In the genomic region with DNA sequence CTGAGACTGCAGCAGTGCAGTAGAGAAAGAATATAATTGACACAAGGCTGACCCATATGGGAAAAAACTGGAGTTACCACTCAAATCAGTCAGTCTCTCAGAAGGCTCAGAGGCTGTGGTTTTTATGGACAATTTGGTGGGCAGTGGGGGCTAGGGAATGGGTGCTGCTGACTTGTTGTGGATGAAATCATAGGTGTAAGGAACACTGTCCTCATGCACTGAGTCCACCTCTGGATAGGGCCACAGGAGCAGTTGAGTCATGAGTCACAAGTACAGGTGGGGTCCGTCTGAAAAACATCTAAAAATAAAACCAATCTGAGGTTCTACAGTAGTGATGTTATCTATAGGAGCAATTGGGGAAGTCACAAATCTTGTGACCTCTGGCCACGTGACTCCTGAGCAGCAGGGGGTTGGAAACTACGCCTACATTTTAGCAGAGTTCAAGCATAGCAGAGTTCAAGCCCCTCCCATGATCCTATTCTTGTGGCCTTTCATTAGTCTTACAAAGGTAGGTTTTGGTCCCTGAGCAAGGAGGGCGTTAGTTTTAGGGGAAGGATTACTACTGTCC, we compare ENCODE assay signal across 1 cellular context.
TF ChIP-seq lines count a peak whose summit lies in the region.

No MANE protein-coding gene starts in this region.

TF ChIP-seq in K562, 482 proteins besides CTCF, POLR2A, EP300 and RAD21 (continued from another document):
- no peak for TF ChIP-seq ZNF830 (CRISPR knock-in tag; IDR thresholded peaks at IDR 0.05)
- TF ChIP-seq, protein P1, sequence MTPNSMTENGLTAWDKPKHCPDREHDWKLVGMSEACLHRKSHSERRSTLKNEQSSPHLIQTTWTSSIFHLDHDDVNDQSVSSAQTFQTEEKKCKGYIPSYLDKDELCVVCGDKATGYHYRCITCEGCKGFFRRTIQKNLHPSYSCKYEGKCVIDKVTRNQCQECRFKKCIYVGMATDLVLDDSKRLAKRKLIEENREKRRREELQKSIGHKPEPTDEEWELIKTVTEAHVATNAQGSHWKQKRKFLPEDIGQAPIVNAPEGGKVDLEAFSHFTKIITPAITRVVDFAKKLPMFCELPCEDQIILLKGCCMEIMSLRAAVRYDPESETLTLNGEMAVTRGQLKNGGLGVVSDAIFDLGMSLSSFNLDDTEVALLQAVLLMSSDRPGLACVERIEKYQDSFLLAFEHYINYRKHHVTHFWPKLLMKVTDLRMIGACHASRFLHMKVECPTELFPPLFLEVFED (CRISPR knock-in tag; conservative IDR thresholded peaks at IDR 0.05), result no peak
- peak; percentile 83; the same call in 1 of the 2 replicates for TF ChIP-seq MEF2D (tag; conservative IDR thresholded peaks at IDR 0.05; ENCODE audit: low read depth)
- TF ChIP-seq, protein P2, sequence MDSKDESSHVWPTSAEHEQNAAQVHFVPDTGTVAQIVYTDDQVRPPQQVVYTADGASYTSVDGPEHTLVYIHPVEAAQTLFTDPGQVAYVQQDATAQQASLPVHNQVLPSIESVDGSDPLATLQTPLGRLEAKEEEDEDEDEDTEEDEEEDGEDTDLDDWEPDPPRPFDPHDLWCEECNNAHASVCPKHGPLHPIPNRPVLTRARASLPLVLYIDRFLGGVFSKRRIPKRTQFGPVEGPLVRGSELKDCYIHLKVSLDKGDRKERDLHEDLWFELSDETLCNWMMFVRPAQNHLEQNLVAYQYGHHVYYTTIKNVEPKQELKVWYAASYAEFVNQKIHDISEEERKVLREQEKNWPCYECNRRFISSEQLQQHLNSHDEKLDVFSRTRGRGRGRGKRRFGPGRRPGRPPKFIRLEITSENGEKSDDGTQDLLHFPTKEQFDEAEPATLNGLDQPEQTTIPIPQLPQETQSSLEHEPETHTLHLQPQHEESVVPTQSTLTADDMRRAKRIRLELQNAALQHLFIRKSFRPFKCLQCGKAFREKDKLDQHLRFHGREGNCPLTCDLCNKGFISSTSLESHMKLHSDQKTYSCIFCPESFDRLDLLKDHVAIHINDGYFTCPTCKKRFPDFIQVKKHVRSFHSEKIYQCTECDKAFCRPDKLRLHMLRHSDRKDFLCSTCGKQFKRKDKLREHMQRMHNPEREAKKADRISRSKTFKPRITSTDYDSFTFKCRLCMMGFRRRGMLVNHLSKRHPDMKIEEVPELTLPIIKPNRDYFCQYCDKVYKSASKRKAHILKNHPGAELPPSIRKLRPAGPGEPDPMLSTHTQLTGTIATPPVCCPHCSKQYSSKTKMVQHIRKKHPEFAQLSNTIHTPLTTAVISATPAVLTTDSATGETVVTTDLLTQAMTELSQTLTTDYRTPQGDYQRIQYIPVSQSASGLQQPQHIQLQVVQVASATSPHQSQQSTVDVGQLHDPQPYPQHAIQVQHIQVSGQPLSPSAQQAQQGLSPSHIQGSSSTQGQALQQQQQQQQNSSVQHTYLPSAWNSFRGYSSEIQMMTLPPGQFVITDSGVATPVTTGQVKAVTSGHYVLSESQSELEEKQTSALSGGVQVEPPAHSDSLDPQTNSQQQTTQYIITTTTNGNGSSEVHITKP (IDR thresholded peaks at IDR 0.05; ENCODE audit: partially characterized antibody), result no peak
- peak in 1 of 2 experiments; percentile 54; a peak in 1 of 4 replicates for TF ChIP-seq RCOR1 (IDR thresholded peaks at IDR 0.05; ENCODE audit: borderline replicate concordance in 1 of 2, low read depth in 2 of 2, low read length in 2 of 2)
- TF ChIP-seq, protein P3, sequence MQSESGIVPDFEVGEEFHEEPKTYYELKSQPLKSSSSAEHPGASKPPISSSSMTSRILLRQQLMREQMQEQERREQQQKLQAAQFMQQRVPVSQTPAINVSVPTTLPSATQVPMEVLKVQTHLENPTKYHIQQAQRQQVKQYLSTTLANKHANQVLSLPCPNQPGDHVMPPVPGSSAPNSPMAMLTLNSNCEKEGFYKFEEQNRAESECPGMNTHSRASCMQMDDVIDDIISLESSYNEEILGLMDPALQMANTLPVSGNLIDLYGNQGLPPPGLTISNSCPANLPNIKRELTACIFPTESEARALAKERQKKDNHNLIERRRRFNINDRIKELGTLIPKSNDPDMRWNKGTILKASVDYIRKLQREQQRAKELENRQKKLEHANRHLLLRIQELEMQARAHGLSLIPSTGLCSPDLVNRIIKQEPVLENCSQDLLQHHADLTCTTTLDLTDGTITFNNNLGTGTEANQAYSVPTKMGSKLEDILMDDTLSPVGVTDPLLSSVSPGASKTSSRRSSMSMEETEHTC (IDR thresholded peaks at IDR 0.05), result peak; percentile 73
- no peak for TF ChIP-seq CHD1 (IDR thresholded peaks at IDR 0.05; ENCODE audit: low read length)
- no peak for TF ChIP-seq ARID2 (IDR thresholded peaks at IDR 0.05)
- no peak for TF ChIP-seq FOXA1 (IDR thresholded peaks at IDR 0.05; ENCODE audit: borderline replicate concordance)
- no peak for TF ChIP-seq HNRNPK (IDR thresholded peaks at IDR 0.05; ENCODE audit: low read depth, low read length, poor library complexity, severe bottlenecking)
- no peak for TF ChIP-seq NBN (IDR thresholded peaks at IDR 0.05; ENCODE audit: low read depth)
- TF ChIP-seq, protein P4, sequence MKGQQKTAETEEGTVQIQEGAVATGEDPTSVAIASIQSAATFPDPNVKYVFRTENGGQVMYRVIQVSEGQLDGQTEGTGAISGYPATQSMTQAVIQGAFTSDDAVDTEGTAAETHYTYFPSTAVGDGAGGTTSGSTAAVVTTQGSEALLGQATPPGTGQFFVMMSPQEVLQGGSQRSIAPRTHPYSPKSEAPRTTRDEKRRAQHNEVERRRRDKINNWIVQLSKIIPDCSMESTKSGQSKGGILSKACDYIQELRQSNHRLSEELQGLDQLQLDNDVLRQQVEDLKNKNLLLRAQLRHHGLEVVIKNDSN (CRISPR knock-in tag; IDR thresholded peaks at IDR 0.05), result peak; percentile 81
- TF ChIP-seq, protein P5, sequence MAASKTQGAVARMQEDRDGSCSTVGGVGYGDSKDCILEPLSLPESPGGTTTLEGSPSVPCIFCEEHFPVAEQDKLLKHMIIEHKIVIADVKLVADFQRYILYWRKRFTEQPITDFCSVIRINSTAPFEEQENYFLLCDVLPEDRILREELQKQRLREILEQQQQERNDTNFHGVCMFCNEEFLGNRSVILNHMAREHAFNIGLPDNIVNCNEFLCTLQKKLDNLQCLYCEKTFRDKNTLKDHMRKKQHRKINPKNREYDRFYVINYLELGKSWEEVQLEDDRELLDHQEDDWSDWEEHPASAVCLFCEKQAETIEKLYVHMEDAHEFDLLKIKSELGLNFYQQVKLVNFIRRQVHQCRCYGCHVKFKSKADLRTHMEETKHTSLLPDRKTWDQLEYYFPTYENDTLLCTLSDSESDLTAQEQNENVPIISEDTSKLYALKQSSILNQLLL (CRISPR knock-in tag; IDR thresholded peaks at IDR 0.05; ENCODE audit: borderline replicate concordance), result no peak
- no peak for TF ChIP-seq ZBTB7A (IDR thresholded peaks at IDR 0.05; ENCODE audit: borderline replicate concordance, control insufficient read depth, low read depth, low read length)
- no peak for TF ChIP-seq PURB (CRISPR knock-in tag; IDR thresholded peaks at IDR 0.05; ENCODE audit: low read depth)
- TF ChIP-seq, protein P6, sequence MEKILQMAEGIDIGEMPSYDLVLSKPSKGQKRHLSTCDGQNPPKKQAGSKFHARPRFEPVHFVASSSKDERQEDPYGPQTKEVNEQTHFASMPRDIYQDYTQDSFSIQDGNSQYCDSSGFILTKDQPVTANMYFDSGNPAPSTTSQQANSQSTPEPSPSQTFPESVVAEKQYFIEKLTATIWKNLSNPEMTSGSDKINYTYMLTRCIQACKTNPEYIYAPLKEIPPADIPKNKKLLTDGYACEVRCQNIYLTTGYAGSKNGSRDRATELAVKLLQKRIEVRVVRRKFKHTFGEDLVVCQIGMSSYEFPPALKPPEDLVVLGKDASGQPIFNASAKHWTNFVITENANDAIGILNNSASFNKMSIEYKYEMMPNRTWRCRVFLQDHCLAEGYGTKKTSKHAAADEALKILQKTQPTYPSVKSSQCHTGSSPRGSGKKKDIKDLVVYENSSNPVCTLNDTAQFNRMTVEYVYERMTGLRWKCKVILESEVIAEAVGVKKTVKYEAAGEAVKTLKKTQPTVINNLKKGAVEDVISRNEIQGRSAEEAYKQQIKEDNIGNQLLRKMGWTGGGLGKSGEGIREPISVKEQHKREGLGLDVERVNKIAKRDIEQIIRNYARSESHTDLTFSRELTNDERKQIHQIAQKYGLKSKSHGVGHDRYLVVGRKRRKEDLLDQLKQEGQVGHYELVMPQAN (IDR thresholded peaks at IDR 0.05; ENCODE audit: borderline replicate concordance), result no peak
- TF ChIP-seq, protein P7, sequence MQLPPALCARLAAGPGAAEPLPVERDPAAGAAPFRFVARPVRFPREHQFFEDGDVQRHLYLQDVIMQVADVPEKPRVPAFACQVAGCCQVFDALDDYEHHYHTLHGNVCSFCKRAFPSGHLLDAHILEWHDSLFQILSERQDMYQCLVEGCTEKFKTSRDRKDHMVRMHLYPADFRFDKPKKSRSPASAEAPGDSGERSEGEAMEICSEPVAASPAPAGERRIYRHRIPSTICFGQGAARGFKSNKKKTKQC (CRISPR knock-in tag; IDR thresholded peaks at IDR 0.05), result no peak
- no peak for TF ChIP-seq TCFL5 (CRISPR knock-in tag; conservative IDR thresholded peaks at IDR 0.05)
- TF ChIP-seq TOE1 (IDR thresholded peaks at IDR 0.05; ENCODE audit: borderline replicate concordance), result peak; percentile 50; the same call in 1 of the 2 replicates
- no peak for TF ChIP-seq TOE1 (CRISPR knock-in tag; IDR thresholded peaks at IDR 0.05; ENCODE audit: borderline replicate concordance, low read depth)
- no peak for TF ChIP-seq SRF (CRISPR knock-in tag; IDR thresholded peaks at IDR 0.05)
- no peak for TF ChIP-seq STAT5A (IDR thresholded peaks at IDR 0.05; ENCODE audit: borderline replicate concordance, low read length)
- TF ChIP-seq ZNF121 (CRISPR knock-in tag; conservative IDR thresholded peaks at IDR 0.05), result no peak
- TF ChIP-seq SP1 (CRISPR knock-in tag; IDR thresholded peaks at IDR 0.05), result no peak
- TF ChIP-seq SMARCA5 (IDR thresholded peaks at IDR 0.05), result no peak
- TF ChIP-seq, protein P8, sequence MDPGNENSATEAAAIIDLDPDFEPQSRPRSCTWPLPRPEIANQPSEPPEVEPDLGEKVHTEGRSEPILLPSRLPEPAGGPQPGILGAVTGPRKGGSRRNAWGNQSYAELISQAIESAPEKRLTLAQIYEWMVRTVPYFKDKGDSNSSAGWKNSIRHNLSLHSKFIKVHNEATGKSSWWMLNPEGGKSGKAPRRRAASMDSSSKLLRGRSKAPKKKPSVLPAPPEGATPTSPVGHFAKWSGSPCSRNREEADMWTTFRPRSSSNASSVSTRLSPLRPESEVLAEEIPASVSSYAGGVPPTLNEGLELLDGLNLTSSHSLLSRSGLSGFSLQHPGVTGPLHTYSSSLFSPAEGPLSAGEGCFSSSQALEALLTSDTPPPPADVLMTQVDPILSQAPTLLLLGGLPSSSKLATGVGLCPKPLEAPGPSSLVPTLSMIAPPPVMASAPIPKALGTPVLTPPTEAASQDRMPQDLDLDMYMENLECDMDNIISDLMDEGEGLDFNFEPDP (CRISPR knock-in tag; IDR thresholded peaks at IDR 0.05), result no peak
- no peak for TF ChIP-seq YBX1 (IDR thresholded peaks at IDR 0.05)
- TF ChIP-seq RAD51 (IDR thresholded peaks at IDR 0.05; ENCODE audit: borderline replicate concordance, low read depth), result peak; percentile 81
- TF ChIP-seq, protein P9, sequence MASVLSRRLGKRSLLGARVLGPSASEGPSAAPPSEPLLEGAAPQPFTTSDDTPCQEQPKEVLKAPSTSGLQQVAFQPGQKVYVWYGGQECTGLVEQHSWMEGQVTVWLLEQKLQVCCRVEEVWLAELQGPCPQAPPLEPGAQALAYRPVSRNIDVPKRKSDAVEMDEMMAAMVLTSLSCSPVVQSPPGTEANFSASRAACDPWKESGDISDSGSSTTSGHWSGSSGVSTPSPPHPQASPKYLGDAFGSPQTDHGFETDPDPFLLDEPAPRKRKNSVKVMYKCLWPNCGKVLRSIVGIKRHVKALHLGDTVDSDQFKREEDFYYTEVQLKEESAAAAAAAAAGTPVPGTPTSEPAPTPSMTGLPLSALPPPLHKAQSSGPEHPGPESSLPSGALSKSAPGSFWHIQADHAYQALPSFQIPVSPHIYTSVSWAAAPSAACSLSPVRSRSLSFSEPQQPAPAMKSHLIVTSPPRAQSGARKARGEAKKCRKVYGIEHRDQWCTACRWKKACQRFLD (CRISPR knock-in tag; IDR thresholded peaks at IDR 0.05), result no peak
- TF ChIP-seq POLR2AphosphoS2 (IDR thresholded peaks at IDR 0.05; ENCODE audit: low read length), result no peak
- no peak for TF ChIP-seq LARP7 (IDR thresholded peaks at IDR 0.05)
TF ChIP-seq in K562: peak in this region for 18.
